Comparison of ENCODE assay signal across 8 cellular contexts in the genomic region with DNA sequence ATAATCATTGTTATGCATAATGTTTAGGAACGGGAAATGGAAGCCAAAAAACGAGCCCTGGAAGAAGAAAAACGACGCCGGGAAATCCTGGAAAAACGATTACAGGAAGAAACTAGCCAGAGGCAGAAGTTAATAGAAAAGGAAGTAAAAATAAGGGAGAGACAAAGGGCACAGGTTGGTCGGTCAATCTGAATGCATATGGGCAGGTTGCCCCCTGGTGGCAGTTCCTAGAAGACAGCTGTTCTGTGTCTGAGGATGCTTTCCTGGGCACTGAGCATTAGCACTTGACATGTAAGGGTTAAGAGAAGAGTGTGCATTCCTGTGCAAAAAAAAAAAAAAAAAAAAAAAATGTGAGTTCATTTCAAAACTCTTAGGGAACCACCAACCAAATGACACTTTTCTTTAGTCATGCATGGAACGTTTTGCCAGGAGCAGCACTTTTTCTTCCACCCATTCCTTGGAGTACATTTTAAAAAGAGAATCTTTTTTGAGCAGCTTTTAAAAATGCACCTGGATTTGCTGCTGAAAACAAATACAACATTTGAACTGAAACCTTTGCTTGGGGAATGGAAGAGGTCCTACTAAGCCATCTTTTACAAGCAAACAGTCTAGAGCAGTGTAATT. TPM values are rescaled to one million over a fixed set of nuclear protein-coding genes. Genes with fewer than 3 reads are reported as not detected.
DNase-seq lines count a peak whose midpoint lies in the region; ATAC-seq and TF ChIP-seq lines count a peak whose summit lies in the region.

No MANE protein-coding gene starts in this region.

- peak; percentile 97 for ATAC-seq in GM21786 (IDR thresholded peaks at IDR 0.05; ENCODE audit: unreplicated experiment)

- H4K20me1 ChIP-seq in Karpas-422 (ENCODE audit: insufficient read depth, low read depth, low read length) (no peaks in the 10 kb centered on the region), PC-9 (ENCODE audit: insufficient read depth) (no peaks in the 10 kb centered on the region), fibroblast of lung (ENCODE audit: control insufficient read depth, extremely low read depth, insufficient read depth, low read length) (no peaks in the 10 kb centered on the region), neural cell (ENCODE audit: insufficient read depth) (no peaks in the 10 kb centered on the region)

- H3K9me2 ChIP-seq in Karpas-422 (replicated peaks; ENCODE audit: insufficient read depth, low read length): no peaks in the 10 kb centered on the region
- no peaks in the 10 kb centered on the region for H3K9me2 ChIP-seq in PC-9 (ENCODE audit: insufficient read depth)
- no peaks in the 10 kb centered on the region for H3K9me2 ChIP-seq in neural cell (ENCODE audit: insufficient read depth, low read length)

- intact Hi-C loops in PC-9 (cut with micrococcal nuclease; ENCODE audit: unreplicated experiment): loop anchor here (1.0 to 2.0 kb wide), 10 partner anchors 45 to 389 kb away; no protein-coding TSS in a partner anchor

- peak; percentile 84 for TF ChIP-seq RAD21 in neural cell (conservative IDR thresholded peaks at IDR 0.05)

- H3K4me3 ChIP-seq in Karpas-422 (ENCODE audit: low read length) (no peak overlapping the region), PC-9 (no peak overlapping the region), fibroblast of lung (replicated peaks in 1 of 4; ENCODE audit: control extremely low read depth in 1 of 4, insufficient read depth in 1 of 4, low read depth in 3 of 4, low read length in 4 of 4) (no peak overlapping the region), neural cell (ENCODE audit: low read length) (no peak overlapping the region)

- no peaks in the 10 kb centered on the region for H3K27me3 ChIP-seq in Karpas-422 (ENCODE audit: low read length)
- H3K27me3 ChIP-seq in PC-9 (ENCODE audit: insufficient read depth, low read depth): no peaks in the 10 kb centered on the region
- no peaks in the 10 kb centered on the region for H3K27me3 ChIP-seq in fibroblast of lung (ENCODE audit: control insufficient read depth, insufficient read depth, low read length)
- H3K27me3 ChIP-seq in neural cell (ENCODE audit: insufficient read depth, low read depth, low read length): no peaks in the 10 kb centered on the region

- H3K4me2 ChIP-seq in Karpas-422 (ENCODE audit: low read depth, low read length, poor library complexity, severe bottlenecking) (peak overlapping the region; percentile 53), PC-9 (peak overlapping the region; percentile 36), fibroblast of lung (ENCODE audit: extremely low read depth, insufficient read depth, low read length) (no peak overlapping the region), neural cell (ENCODE audit: low read length) (no peak overlapping the region)

- H2AFZ ChIP-seq in Karpas-422 (ENCODE audit: low read length) (no peak overlapping the region; the same call in 1 of the 2 replicates), PC-9 (no peak overlapping the region), fibroblast of lung (ENCODE audit: low read length) (no peak overlapping the region), neural cell (ENCODE audit: low read depth, low read length) (no peak overlapping the region)

- no peaks in the 10 kb centered on the region for H3K79me2 ChIP-seq in Karpas-422 (ENCODE audit: low read length)
- peaks cover 7% of the 10 kb centered on the region; the same call in 1 of the 2 replicates for H3K79me2 ChIP-seq in PC-9 (ENCODE audit: low read depth)
- H3K79me2 ChIP-seq in fibroblast of lung (ENCODE audit: control insufficient read depth, insufficient read depth, low read length): no peaks in the 10 kb centered on the region
- H3K79me2 ChIP-seq in neural cell (replicated peaks; ENCODE audit: insufficient read depth, low read length): no peaks in the 10 kb centered on the region

- H3K36me3 ChIP-seq in Karpas-422 (ENCODE audit: insufficient read depth, low read length) (no peaks in the 10 kb centered on the region), PC-9 (ENCODE audit: low read depth) (peaks cover 73% of the 10 kb centered on the region), fibroblast of lung (ENCODE audit: control insufficient read depth, insufficient read depth, low read length) (peaks cover 3% of the 10 kb centered on the region), neural cell (ENCODE audit: insufficient read depth, low read length) (no peaks in the 10 kb centered on the region)

- H3K9me3 ChIP-seq in Karpas-422 (ENCODE audit: low read length): no peaks in the 10 kb centered on the region
- H3K9me3 ChIP-seq in PC-9 (ENCODE audit: insufficient read depth, low read depth): no peaks in the 10 kb centered on the region
- H3K9me3 ChIP-seq in fibroblast of lung (ENCODE audit: control insufficient read depth, insufficient read depth, low read depth, low read length): no peaks in the 10 kb centered on the region
- no peaks in the 10 kb centered on the region for H3K9me3 ChIP-seq in neural cell (ENCODE audit: low read length)

- H3K36me3 Mint-ChIP-seq in activated T-cell treated with anti-CD3 and anti-CD28 coated beads, Interleukin-2, amount 50 U/mL, for 24 hours (ENCODE audit: low read depth): no peaks in the 10 kb centered on the region
- no peaks in the 10 kb centered on the region for H3K36me3 Mint-ChIP-seq in stimulated activated naive CD8-positive, alpha-beta T cell treated with anti-CD3 and anti-CD28 coated beads, Interleukin-15, Interleukin-2, amounts not matched to agents 100 ng/mL and 50 ng/mL, for 24 hours (ENCODE audit: low read depth)

- TF ChIP-seq CTCF in PC-9 (conservative IDR thresholded peaks at IDR 0.05) (peak; percentile 99), fibroblast of lung (conservative IDR thresholded peaks at IDR 0.05 in 1 of 2, IDR thresholded peaks at IDR 0.05 in 1 of 2; ENCODE audit: low read depth in 1 of 2, low read length in 2 of 2) (peak; percentile 85 to 91), neural cell (IDR thresholded peaks at IDR 0.05; ENCODE audit: poor library complexity, severe bottlenecking) (peak; percentile 86)

- H3K27me3 Mint-ChIP-seq in activated T-cell treated with anti-CD3 and anti-CD28 coated beads, Interleukin-2, amount 50 U/mL, for 24 hours: no peaks in the 10 kb centered on the region
- H3K27me3 Mint-ChIP-seq in stimulated activated naive CD8-positive, alpha-beta T cell treated with anti-CD3 and anti-CD28 coated beads, Interleukin-15, Interleukin-2, amounts not matched to agents 100 ng/mL and 50 ng/mL, for 24 hours: no peaks in the 10 kb centered on the region

- CTCF ChIA-PET in PC-9 (lab: Charles Lee): interaction anchor here (0.6 to 4.5 kb wide), 14 partner anchors 30 to 800 kb away, joined by 3 to 37 read pairs (median 4); partner anchors contain the start of gene PHLDB2

- no peak overlapping the region for H3K27ac Mint-ChIP-seq in activated T-cell treated with anti-CD3 and anti-CD28 coated beads, Interleukin-2, amount 50 U/mL, for 24 hours
- H3K27ac Mint-ChIP-seq in stimulated activated naive CD8-positive, alpha-beta T cell treated with anti-CD3 and anti-CD28 coated beads, Interleukin-15, Interleukin-2, amounts not matched to agents 100 ng/mL and 50 ng/mL, for 24 hours: no peak overlapping the region

- no peak overlapping the region for H3K4me3 Mint-ChIP-seq in activated T-cell treated with anti-CD3 and anti-CD28 coated beads, Interleukin-2, amount 50 U/mL, for 24 hours
- peak overlapping the region; percentile 4 for H3K4me3 Mint-ChIP-seq in stimulated activated naive CD8-positive, alpha-beta T cell treated with anti-CD3 and anti-CD28 coated beads, Interleukin-15, Interleukin-2, amounts not matched to agents 100 ng/mL and 50 ng/mL, for 24 hours

- no peaks in the 10 kb centered on the region for H3K9me3 Mint-ChIP-seq in activated T-cell treated with anti-CD3 and anti-CD28 coated beads, Interleukin-2, amount 50 U/mL, for 24 hours
- no peaks in the 10 kb centered on the region for H3K9me3 Mint-ChIP-seq in stimulated activated naive CD8-positive, alpha-beta T cell treated with anti-CD3 and anti-CD28 coated beads, Interleukin-15, Interleukin-2, amounts not matched to agents 100 ng/mL and 50 ng/mL, for 24 hours

- POLR2A ChIA-PET in PC-9 (lab: Charles Lee; ENCODE audit: unreplicated experiment): interaction anchor here (0.5 to 0.7 kb wide), 4 partner anchors 31 to 390 kb away, joined by 3 to 10 read pairs (median 5); no protein-coding TSS in a partner anchor

- peaks cover 30% of the 10 kb centered on the region for H3K4me1 ChIP-seq in Karpas-422 (ENCODE audit: low read length)
- peaks cover 25% of the 10 kb centered on the region for H3K4me1 ChIP-seq in PC-9 (replicated peaks; ENCODE audit: insufficient read depth)
- peaks cover 7% of the 10 kb centered on the region for H3K4me1 ChIP-seq in fibroblast of lung (ENCODE audit: control insufficient read depth, extremely low read depth, insufficient read depth, low read length)

- no TSS peak for BruUV-seq in PC-9 (replicated peaks; lab: Mats Ljungman, UMichigan)

- peak; percentile 79 for DNase-seq in DMS79 treated with DMSO at 0.1 percent for 48 hours (lab: John Stamatoyannopoulos, UW)
- DNase-seq in Karpas-422: peak; percentile 93
- DNase-seq in PC-9: peak; percentile 71 to 85
- DNase-seq in activated T-cell treated with anti-CD3 and anti-CD28 coated beads, Interleukin-2, amount 50 U/mL, for 24 hours: peak; percentile 82
- peak; percentile 76 to 85 for DNase-seq in fibroblast of lung (ENCODE audit: low read depth in 2 of 2)

- no peak overlapping the region for H3K27ac ChIP-seq in Karpas-422 (ENCODE audit: low read length)
- peak overlapping the region; percentile 54 for H3K27ac ChIP-seq in PC-9
- H3K27ac ChIP-seq in fibroblast of lung (ENCODE audit: insufficient read depth, low read length): no peak overlapping the region
- H3K27ac ChIP-seq in neural cell (ENCODE audit: low read length): no peak overlapping the region

- peaks cover 27% of the 10 kb centered on the region for H3K4me1 Mint-ChIP-seq in activated T-cell treated with anti-CD3 and anti-CD28 coated beads, Interleukin-2, amount 50 U/mL, for 24 hours (ENCODE audit: low read depth)
- H3K4me1 Mint-ChIP-seq in stimulated activated naive CD8-positive, alpha-beta T cell treated with anti-CD3 and anti-CD28 coated beads, Interleukin-15, Interleukin-2, amounts not matched to agents 100 ng/mL and 50 ng/mL, for 24 hours (ENCODE audit: low read depth): peaks cover 25% of the 10 kb centered on the region

- H3F3A ChIP-seq in PC-9 (ENCODE audit: insufficient read depth, low read depth) (peaks cover 48% of the 10 kb centered on the region), neural cell (ENCODE audit: insufficient read depth, low read length, poor library complexity, severe bottlenecking) (no peaks in the 10 kb centered on the region)

- H3K9ac ChIP-seq in Karpas-422 (ENCODE audit: low read length): no peak overlapping the region; the same call in 1 of the 2 replicates
- H3K9ac ChIP-seq in fibroblast of lung (ENCODE audit: insufficient read depth, low read length): no peak overlapping the region
- H3K9ac ChIP-seq in neural cell (ENCODE audit: low read length): no peak overlapping the region

- TF ChIP-seq EP300 in neural cell (conservative IDR thresholded peaks at IDR 0.05; ENCODE audit: poor library complexity, severe bottlenecking): no peak

RNA-seq across cellular contexts. Expression of gene ABHD10, which starts 11.1 kb away (rescaled TPM):
- total RNA-seq in Karpas-422 (2014; rRNA removed; shearing (Covaris generic); ENCODE audit: low replicate concordance): 20.0 and 52.4 TPM in 2 replicates
- total RNA-seq in PC-9 (2021) (57.4 and 57.6 TPM in 2 replicates), fibroblast of lung (38.5 and 48.6 TPM in 2 replicates)
- polyA plus RNA-seq in fibroblast of lung (29.8 and 31.2 TPM in 2 replicates), neural cell (82.4 and 84.7 TPM in 2 replicates)
- 14.5 and 21.1 TPM in 2 replicates for polyA plus RNA-seq in fibroblast of lung (2012)
- polyA minus RNA-seq in fibroblast of lung (ENCODE audit: low replicate concordance) (1.5 and 4.5 TPM in 2 replicates), neural cell (102 and 106 TPM in 2 replicates)

RNA-seq across cellular contexts. Expression of gene TAGLN3, which starts 31.0 kb away (rescaled TPM):
- not detected in 2 replicates for total RNA-seq in Karpas-422 (2014; rRNA removed; shearing (Covaris generic); ENCODE audit: low replicate concordance)
- total RNA-seq in PC-9 (2021) (not detected in 2 replicates), fibroblast of lung (0.33 and 0.51 TPM in 2 replicates)
- polyA plus RNA-seq in fibroblast of lung (0.10 and 1.2 TPM in 2 replicates), neural cell (519 and 568 TPM in 2 replicates)
- polyA plus RNA-seq in fibroblast of lung (2012): 0.31 and 0.76 TPM in 2 replicates
- polyA minus RNA-seq in fibroblast of lung (ENCODE audit: low replicate concordance) (not detected in 2 replicates), neural cell (247 and 249 TPM in 2 replicates)

Comparison
In these comparisons a context has a peak if more than half of its experiments do, and no peak if none do; other contexts are left out.
1. H3K4me2 ChIP-seq: peak in Karpas-422 (single experiment) and PC-9 (single experiment); none in fibroblast of lung (single experiment) and neural cell (single experiment).
2. Peak in every context shown above with its lines, with median percentiles within 50 percentile points of each other: DNase-seq and CTCF ChIP-seq.